Comparison of ENCODE assay signal across 16 cellular contexts in the genomic region with DNA sequence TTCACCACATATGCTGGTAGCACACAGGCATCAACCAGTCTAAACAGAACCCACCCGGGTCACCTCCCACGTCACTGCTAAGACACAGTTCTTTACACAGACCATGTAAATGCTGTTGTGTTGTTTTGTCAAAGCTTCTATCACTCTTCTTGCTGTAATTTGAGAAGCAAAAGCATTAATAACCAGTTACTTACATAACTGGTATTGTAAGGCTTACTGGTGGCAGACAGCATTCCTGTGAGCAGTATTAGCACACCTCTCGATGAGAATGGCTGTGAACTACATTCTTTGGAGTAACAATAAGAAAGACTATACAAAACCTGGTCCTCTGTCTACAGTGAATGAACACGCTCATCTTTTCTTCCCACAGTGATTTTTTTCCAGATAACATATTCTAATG.
DNase-seq lines count a peak whose midpoint lies in the region; ATAC-seq, FAIRE-seq and TF ChIP-seq lines count a peak whose summit lies in the region.
"Had no signal": no experiment of that assay in that cellular context is flagged by ENCODE, and none has a peak within 500 bp of the region (broad histone marks: within the 10 kb centered on the region; RNA-seq: fewer than 3 reads in every experiment).

No MANE protein-coding gene starts in this region.

- H3K4me1 ChIP-seq in PC-3 (ENCODE audit: insufficient read depth, low read length): peaks cover 37% of the 10 kb centered on the region
- peaks cover 22% of the 10 kb centered on the region for H3K4me1 ChIP-seq in keratinocyte (ENCODE audit: control insufficient read depth, extremely low read depth, insufficient read depth, low read length)
- H3K4me1 ChIP-seq in tibial artery: peaks cover 0 to 63% (median 15%) of the 10 kb centered on the region in 4 donors
- H3K4me1 ChIP-seq in kidney (ENCODE audit: control insufficient read depth in 1 of 2, insufficient read depth in 1 of 2, low read depth in 1 of 2, low read length in 2 of 2): peaks cover 2 to 5% of the 10 kb centered on the region in 2 donors
- H3K4me1 ChIP-seq: BE2C had no signal

- H3K36me3 ChIP-seq in PC-3 (ENCODE audit: low read depth, low read length): no peaks in the 10 kb centered on the region
- H3K36me3 ChIP-seq in keratinocyte (ENCODE audit: control insufficient read depth in 2 of 2, extremely low read depth in 1 of 2, insufficient read depth in 2 of 2, low read length in 2 of 2): no peaks in the 10 kb centered on the region
- no peaks in the 10 kb centered on the region for H3K36me3 ChIP-seq in tibial artery
- H3K36me3 ChIP-seq in kidney (ENCODE audit: control insufficient read depth in 1 of 2, insufficient read depth in 2 of 2, low read length in 2 of 2): no peaks in the 10 kb centered on the region
- H3K36me3 ChIP-seq: BE2C had no signal

- no peaks in the 10 kb centered on the region for H3K9me3 ChIP-seq in PC-3 (ENCODE audit: low read length)
- no peaks in the 10 kb centered on the region for H3K9me3 ChIP-seq in keratinocyte (ENCODE audit: control insufficient read depth, low read depth, low read length)
- no peaks in the 10 kb centered on the region for H3K9me3 ChIP-seq in tibial artery
- no peaks in the 10 kb centered on the region for H3K9me3 ChIP-seq in kidney (ENCODE audit: control insufficient read depth in 1 of 2, low read length in 2 of 2)
- H3K9me3 ChIP-seq: BE2C had no signal

- no peaks in the 10 kb centered on the region for H3K9me1 ChIP-seq in keratinocyte (ENCODE audit: control insufficient read depth, extremely low read depth, insufficient read depth, low read length)

- H3K79me2 ChIP-seq in PC-3 (ENCODE audit: low read length) (no peaks in the 10 kb centered on the region), keratinocyte (ENCODE audit: control insufficient read depth, insufficient read depth, low read length) (no peaks in the 10 kb centered on the region)

- H2AFZ ChIP-seq in PC-3 (ENCODE audit: low read length) (no peak overlapping the region), keratinocyte (ENCODE audit: control insufficient read depth, low read length) (no peak overlapping the region)
- H2AFZ ChIP-seq: GM23248 had no signal

- no peak for TF ChIP-seq CTCF in PC-3 (conservative IDR thresholded peaks at IDR 0.05; ENCODE audit: low read depth, low read length)
- TF ChIP-seq CTCF in choroid plexus epithelial cell (conservative IDR thresholded peaks at IDR 0.05; ENCODE audit: low read depth, low read length): no peak
- no peak for TF ChIP-seq CTCF in keratinocyte (optimal IDR thresholded peaks at IDR 0.05 in 1 of 3, IDR thresholded peaks at IDR 0.05 in 1 of 3, conservative IDR thresholded peaks at IDR 0.05 in 1 of 3; ENCODE audit: extremely low read depth in 1 of 3, insufficient read depth in 2 of 3, low read length in 3 of 3)
- TF ChIP-seq CTCF in tibial artery (IDR thresholded peaks at IDR 0.05): no peak
- no peak for TF ChIP-seq CTCF in kidney (IDR thresholded peaks at IDR 0.05; ENCODE audit: borderline replicate concordance, extremely low read depth, insufficient read depth)

- intact Hi-C loops in PC-3 (cut with micrococcal nuclease) (no loop called here), tibial artery (cut with DNase I; ENCODE audit: low total_unique reads) (no loop called here), kidney (cut with DNase I) (no loop called here)

- no TSS peak for BruUV-seq in PC-3 (replicated peaks; lab: Mats Ljungman, UMichigan)

- dilution Hi-C loops in keratinocyte (cut with MboI; ENCODE audit: extremely low pct_ligation_motif_present, low sequenced_read_pairs): no loop called here

- POLR2A ChIA-PET in PC-3 (lab: Charles Lee; ENCODE audit: unreplicated experiment): no interaction called here

- H3K9me2 ChIP-seq in PC-3 (replicated peaks; ENCODE audit: low read length): no peaks in the 10 kb centered on the region

- CTCF ChIA-PET in PC-3 (lab: Charles Lee): no interaction called here

- no peaks in the 10 kb centered on the region for H4K20me1 ChIP-seq in PC-3 (ENCODE audit: low read length)
- H4K20me1 ChIP-seq in keratinocyte (ENCODE audit: control insufficient read depth, extremely low read depth, insufficient read depth, low read length): no peaks in the 10 kb centered on the region

- H3K27me3 ChIP-seq in PC-3 (ENCODE audit: low read length): no peaks in the 10 kb centered on the region
- no peaks in the 10 kb centered on the region for H3K27me3 ChIP-seq in keratinocyte (ENCODE audit: control insufficient read depth, extremely low read depth, insufficient read depth, low read length)
- H3K27me3 ChIP-seq in tibial artery: no peaks in the 10 kb centered on the region
- H3K27me3 ChIP-seq: BE2C had no signal

- H3K9ac ChIP-seq in PC-3 (ENCODE audit: low read length) (no peak overlapping the region), keratinocyte (ENCODE audit: control insufficient read depth, extremely low read depth, insufficient read depth, low read length) (no peak overlapping the region), kidney (ENCODE audit: low read length in 2 of 2) (no peak overlapping the region)
- H3K9ac ChIP-seq: GM23248 had no signal

- ATAC-seq in PC-3 (0 out of 2 replicates have a peak, but pooled peaks have one; percentile 17), HG03135 (IDR thresholded peaks at IDR 0.05; ENCODE audit: unreplicated experiment) (no peak)
- ATAC-seq: CD8-positive, alpha-beta T cell had no signal

- H3K27ac ChIP-seq in PC-3 (ENCODE audit: low read length) (no peak overlapping the region), keratinocyte (ENCODE audit: control insufficient read depth, insufficient read depth, low read length) (no peak overlapping the region), tibial artery (peak overlapping the region; percentile 26 to 57), kidney (ENCODE audit: low read depth in 2 of 2, low read length in 2 of 2) (no peak overlapping the region)

- DNase-seq in PC-3: peak; percentile 45
- DNase-seq in choroid plexus epithelial cell (ENCODE audit: low read depth): peak; percentile 58
- no peak for DNase-seq in keratinocyte (ENCODE audit: low read depth, low spot score)
- no peak for DNase-seq in tibial artery
- DNase-seq in kidney: no peak
- no peak for DNase-seq in pons (ENCODE audit: low spot score)
- DNase-seq: BE2C; CD8-positive, alpha-beta T cell; GF-D8; GM23248; KBM-7; NCI-H1092; NCI-H1694; NCI-H2107; NCI-H226 had no signal

- peak; percentile 74 for FAIRE-seq in keratinocyte (lab: Jason Lieb, UNC)
- FAIRE-seq in kidney (lab: Jason Lieb, UNC): no peak

- H3F3A ChIP-seq in PC-3 (ENCODE audit: low read length, unreplicated experiment): no peaks in the 10 kb centered on the region

- H3K4me3 ChIP-seq in PC-3 (ENCODE audit: low read length) (no peak overlapping the region), choroid plexus epithelial cell (ENCODE audit: low read depth, low read length) (no peak overlapping the region), keratinocyte (ENCODE audit: control insufficient read depth in 2 of 3, extremely low read depth in 1 of 3, insufficient read depth in 2 of 3, low read depth in 1 of 3, low read length in 3 of 3) (no peak overlapping the region), tibial artery (no peak overlapping the region), kidney (ENCODE audit: low read length in 2 of 2) (no peak overlapping the region)
- H3K4me3 ChIP-seq: GM23248 had no signal

- H3K4me2 ChIP-seq in PC-3 (ENCODE audit: low read length) (peak overlapping the region; percentile 4; the same call in 1 of the 2 replicates), keratinocyte (ENCODE audit: control insufficient read depth, extremely low read depth, insufficient read depth, low read depth, low read length) (no peak overlapping the region)

Comparison
In these comparisons a context has a peak if more than half of its experiments do, and no peak if none do; other contexts are left out.
1. DNase-seq: peak in PC-3 (single experiment) and choroid plexus epithelial cell (single experiment); none in keratinocyte (single experiment), tibial artery (0 of 2), kidney (single experiment) and pons (single experiment).
2. H3K27ac ChIP-seq: peak in tibial artery (2 of 2); none in PC-3 (single experiment), keratinocyte (single experiment) and kidney (0 of 2).